In the genomic region with DNA sequence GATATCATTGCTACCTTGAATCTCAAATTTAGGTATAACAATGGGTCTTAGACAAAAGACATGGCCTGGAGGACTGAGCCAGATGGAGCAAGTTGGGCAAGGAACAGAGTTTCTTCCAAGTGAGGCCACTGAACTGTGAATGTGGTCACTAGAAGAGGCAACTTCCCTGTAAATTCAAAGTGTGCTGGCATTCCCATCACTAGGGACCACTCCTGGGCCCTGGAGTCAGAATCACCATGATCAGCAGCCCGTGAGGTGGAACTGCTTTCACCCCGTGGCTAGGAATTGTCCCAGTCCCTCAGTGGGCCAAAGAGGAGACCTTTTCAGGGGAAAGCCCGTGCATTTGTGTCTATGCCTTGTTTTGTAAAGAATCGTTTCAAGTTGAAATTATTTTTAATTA, we compare ENCODE assay signal across 24 cellular contexts.
"Had no signal": no experiment of that assay in that cellular context is flagged by ENCODE, and none has a peak within 500 bp of the region (broad histone marks: within the 10 kb centered on the region; RNA-seq: fewer than 3 reads in every experiment).

No MANE protein-coding gene starts in this region.

- H3K4me3 Mint-ChIP-seq: memory B cell, mesothelial cell of epicardium, naive B cell had no signal

- H3K4me1 Mint-ChIP-seq: naive B cell had no signal

- DNase-seq: dermis blood vessel endothelial cell; dorsolateral prefrontal cortex; effector CD4-positive, alpha-beta T cell; effector memory CD4-positive, alpha-beta T cell; foreskin melanocyte; gastrocnemius medialis; glutamatergic neuron; head of caudate nucleus; heart right ventricle; hippocampal formation; left cardiac atrium; left lung; left ventricle myocardium superior; lower lobe of right lung; mucosa of descending colon; naive B cell had no signal

- H3K36me3 Mint-ChIP-seq: memory B cell, mesothelial cell of epicardium, naive B cell had no signal

- FAIRE-seq: colon, endothelial cell of umbilical vein, islet of Langerhans, keratinocyte had no signal

- H3K9me3 Mint-ChIP-seq: memory B cell, mesothelial cell of epicardium, naive B cell had no signal

- H3K4me1 ChIP-seq: esophagus muscularis mucosa, left lung had no signal

- H3K4me3 ChIP-seq: coronary artery, dorsolateral prefrontal cortex, esophagus muscularis mucosa, gastrocnemius medialis, heart right ventricle, left lung, lower lobe of right lung, mucosa of descending colon had no signal

- H3K36me3 ChIP-seq: esophagus muscularis mucosa, gastrocnemius medialis, heart right ventricle, left lung, lower lobe of right lung had no signal

- H3K27ac Mint-ChIP-seq: memory B cell had no signal

- H3K27me3 ChIP-seq: esophagus muscularis mucosa, gastrocnemius medialis, left lung had no signal

- H3K27ac ChIP-seq: coronary artery, dorsolateral prefrontal cortex, esophagus muscularis mucosa, gastrocnemius medialis, left lung, lower lobe of right lung had no signal

- H3K9me3 ChIP-seq: esophagus muscularis mucosa, gastrocnemius medialis, heart right ventricle, left lung, lower lobe of right lung, mucosa of descending colon had no signal
